Comparison of ENCODE assay signal across 9 cellular contexts in genomic region chr6:41781302-41781711, GRCh38. TPM values are rescaled to one million over a fixed set of nuclear protein-coding genes. Genes with fewer than 3 reads are reported as not detected.
DNase-seq lines count a peak whose midpoint lies in the region; ATAC-seq and TF ChIP-seq lines count a peak whose summit lies in the region.
"Had no signal": no experiment of that assay in that cellular context is flagged by ENCODE, and none has a peak within 500 bp of the region (broad histone marks: within the 10 kb centered on the region; RNA-seq: fewer than 3 reads in every experiment).

No MANE protein-coding gene starts in this region.

- no peak overlapping the region for H3K4ac ChIP-seq in mesendoderm (ENCODE audit: low read depth, low read length)

- DNase-seq in Right ventricle myocardium superior (peak; percentile 53), Right ventricle myocardium inferior (ENCODE audit: missing footprints) (no peak), mesendoderm (no peak), uterus (peak in 1 of 2 donors; percentile 45), NCI-H2227 (lab: John Stamatoyannopoulos, UW; ENCODE audit: unreplicated experiment) (no peak)
- DNase-seq in stimulated activated naive CD4-positive, alpha-beta T cell treated with Interleukin-2 at 50 U/mL for 16 hours (lab: John Stamatoyannopoulos, UW): no peak
- DNase-seq: central memory CD4-positive, alpha-beta T cell had no signal

- peaks cover 2% of the 10 kb centered on the region for H3K4me1 ChIP-seq in mesendoderm (ENCODE audit: control insufficient read depth, low read depth, low read length)
- peaks cover 0 to 20% of the 10 kb centered on the region in 2 donors for H3K4me1 ChIP-seq in uterus

- H4K8ac ChIP-seq in mesendoderm (ENCODE audit: low read depth, low read length): no peak overlapping the region

- intact Hi-C loops in Right ventricle myocardium superior (cut with DNase I) (no loop called here), Right ventricle myocardium inferior (cut with DNase I) (loop anchor here (10.0 kb wide), 1 partner anchor 1103 kb away; no protein-coding TSS in a partner anchor), uterus (cut with DNase I; ENCODE audit: low total_unique reads) (loop anchor here (10.0 kb wide), 1 partner anchor 143 kb away; the partner anchor contains the start of genes BYSL and MED20)

- H2BK15ac ChIP-seq in mesendoderm (replicated peaks; ENCODE audit: low read depth): no peak overlapping the region

- no peak overlapping the region for H3K4me2 ChIP-seq in mesendoderm (ENCODE audit: low read length)

- no peak overlapping the region for H4K5ac ChIP-seq in mesendoderm (ENCODE audit: low read length)

- TF ChIP-seq POLR2A in uterus (IDR thresholded peaks at IDR 0.05): no peak

- no peaks in the 10 kb centered on the region for H3K79me1 ChIP-seq in mesendoderm (ENCODE audit: low read length)

- no peak overlapping the region for H3K18ac ChIP-seq in mesendoderm (ENCODE audit: low read length)

- H3K27ac ChIP-seq in cingulate gyrus (ENCODE audit: low read depth, low read length) (peak overlapping the region; percentile 69), mesendoderm (ENCODE audit: low read depth, low read length) (no peak overlapping the region), uterus (peak overlapping the region; percentile 90 to 91)

- no peak overlapping the region for H3K56ac ChIP-seq in mesendoderm (ENCODE audit: low read length)

- H3K27me3 ChIP-seq in mesendoderm (ENCODE audit: insufficient read depth, low read length, poor library complexity): peaks cover 5% of the 10 kb centered on the region
- H3K27me3 ChIP-seq in uterus: no peaks in the 10 kb centered on the region

- TF ChIP-seq CTCF in uterus (IDR thresholded peaks at IDR 0.05): no peak

- ATAC-seq in Right ventricle myocardium superior (ENCODE audit: poor library complexity) (no peak), Right ventricle myocardium inferior (no peak), GM18907 (IDR thresholded peaks at IDR 0.05; ENCODE audit: unreplicated experiment) (no peak)

- H3K9me3 ChIP-seq in uterus: no peaks in the 10 kb centered on the region

- no peaks in the 10 kb centered on the region for H3K79me2 ChIP-seq in mesendoderm (ENCODE audit: control insufficient read depth, insufficient read depth, low read length)

- no CpG with 5 or more reads among the region's 3 CpGs for WGBS in mesendoderm (ENCODE audit: extremely low coverage, insufficient coverage, low lambda C conversion rate)

- H3K4me3 ChIP-seq in mesendoderm (ENCODE audit: low read length): no peak overlapping the region
- peak overlapping the region; percentile 61 to 62 for H3K4me3 ChIP-seq in uterus

- peak overlapping the region; percentile 32 for H3K9ac ChIP-seq in mesendoderm (ENCODE audit: low read length)

- H3K23ac ChIP-seq in mesendoderm (ENCODE audit: low read length): no peak overlapping the region

- no peak overlapping the region for H2AK5ac ChIP-seq in mesendoderm (ENCODE audit: low read length)

- H3K36me3 ChIP-seq in mesendoderm (ENCODE audit: control insufficient read depth, insufficient read depth, low read length): no peaks in the 10 kb centered on the region
- H3K36me3 ChIP-seq in uterus: no peaks in the 10 kb centered on the region

- no peak overlapping the region for H2BK5ac ChIP-seq in mesendoderm (ENCODE audit: low read length)

- no peak overlapping the region for H2BK120ac ChIP-seq in mesendoderm (ENCODE audit: low read depth, low read length)

RNA-seq across cellular contexts. Expression of gene PRICKLE4, which starts 0.7 kb away (rescaled TPM):
- 4.0 TPM for total RNA-seq in Right ventricle myocardium superior
- 3.3 TPM for total RNA-seq in Right ventricle myocardium inferior
- polyA plus RNA-seq in mesendoderm (2013, experiment 1 of 2): 0.03 TPM
- 0.11 TPM for polyA plus RNA-seq in mesendoderm (2013, experiment 2 of 2)
- total RNA-seq in uterus: 10 to 100 TPM; 10.4 to 17.9 (median 14.3) TPM

RNA-seq across cellular contexts. Expression of gene FRS3, which starts 1.6 kb away (rescaled TPM):
- total RNA-seq in Right ventricle myocardium superior (4.8 TPM), Right ventricle myocardium inferior (5.1 TPM), uterus (1 to 10 TPM in 3 of 4 donors, under 1 TPM in 1; 0.26 to 8.9 (median 2.2) TPM)
- polyA plus RNA-seq in mesendoderm (2013, experiment 1 of 2): 1.7 TPM
- 1.7 TPM for polyA plus RNA-seq in mesendoderm (2013, experiment 2 of 2)

RNA-seq across cellular contexts. Expression of gene TOMM6, which starts 6.2 kb away (rescaled TPM):
- total RNA-seq in Right ventricle myocardium superior: 218 TPM
- 226 TPM for total RNA-seq in Right ventricle myocardium inferior
- 376 TPM for polyA plus RNA-seq in mesendoderm (2013, experiment 1 of 2)
- 369 TPM for polyA plus RNA-seq in mesendoderm (2013, experiment 2 of 2)
- 100 to 1,000 TPM in 2 of 4 donors, 10 to 100 TPM in 2; 53.1 to 164 (median 96.0) TPM for total RNA-seq in uterus

RNA-seq across cellular contexts. Expression of gene PGC, which starts 34.1 kb away (rescaled TPM):
- total RNA-seq in Right ventricle myocardium superior (not detected), Right ventricle myocardium inferior (not detected), uterus (1 to 10 TPM in 1 of 4 donors, under 1 TPM in 1, not detected in 2; 0.91 to 2.1 TPM)
- 0.13 TPM for polyA plus RNA-seq in mesendoderm (2013, experiment 1 of 2)
- 0.10 TPM for polyA plus RNA-seq in mesendoderm (2013, experiment 2 of 2)

RNA-seq across cellular contexts. Expression of gene TFEB, which starts 45.9 kb away (rescaled TPM):
- total RNA-seq in Right ventricle myocardium superior: 40.7 TPM
- total RNA-seq in Right ventricle myocardium inferior: 39.5 TPM
- polyA plus RNA-seq in mesendoderm (2013, experiment 1 of 2): 0.11 TPM
- polyA plus RNA-seq in mesendoderm (2013, experiment 2 of 2): 0.22 TPM
- total RNA-seq in uterus: 10 to 100 TPM in 3 of 4 donors, 1 to 10 TPM in 1; 8.8 to 31.7 (median 17.0) TPM
